8 cellular contexts compared by ENCODE assay signal in genomic region chr10:102835007-102835482, GRCh38. TPM values are rescaled to one million over a fixed set of nuclear protein-coding genes. Genes with fewer than 3 reads are reported as not detected.
DNase-seq lines count a peak whose midpoint lies in the region; FAIRE-seq and TF ChIP-seq lines count a peak whose summit lies in the region.

No MANE protein-coding gene starts in this region.

- TF ChIP-seq CTCF in Caco-2 (IDR thresholded peaks at IDR 0.05; ENCODE audit: insufficient read depth in 1 of 2, low read depth in 1 of 2, low read length in 1 of 2, severe bottlenecking in 1 of 2, unreplicated experiment in 1 of 2) (peak; percentile 88 to 91), HFFc6 (IDR thresholded peaks at IDR 0.05) (peak; percentile 92), cardiac fibroblast (IDR thresholded peaks at IDR 0.05; ENCODE audit: low read depth, low read length) (peak; percentile 82), kidney (IDR thresholded peaks at IDR 0.05; ENCODE audit: borderline replicate concordance, extremely low read depth, insufficient read depth) (peak; percentile 84)

- no peaks in the 10 kb centered on the region for H3K36me3 ChIP-seq in Caco-2 (ENCODE audit: control insufficient read depth, insufficient read depth, low read length)
- H3K36me3 ChIP-seq in kidney (ENCODE audit: control insufficient read depth in 1 of 2, insufficient read depth in 2 of 2, low read length in 2 of 2): peaks cover 0 to 3% of the 10 kb centered on the region in 2 donors

- H3K9me3 ChIP-seq in Caco-2 (peaks cover 32% of the 10 kb centered on the region), kidney (ENCODE audit: control insufficient read depth in 1 of 2, low read length in 2 of 2) (peaks cover 4 to 5% of the 10 kb centered on the region in 2 donors)

- H3K4me1 ChIP-seq in Caco-2 (peaks cover 14% of the 10 kb centered on the region; the same call in 1 of the 2 replicates), kidney (ENCODE audit: control insufficient read depth in 1 of 2, insufficient read depth in 1 of 2, low read depth in 1 of 2, low read length in 2 of 2) (peaks cover 0 to 9% of the 10 kb centered on the region in 2 donors)

- CTCF ChIA-PET in Caco-2 (lab: Charles Lee): interaction anchor here (0.6 to 1.9 kb wide), 8 partner anchors 11 to 134 kb away, joined by 3 to 19 read pairs (median 5); partner anchors contain the start of gene CNNM2

- BruUV-seq in Caco-2 (replicated peaks; lab: Mats Ljungman, UMichigan): no TSS peak

- H3K27me3 Mint-ChIP-seq in Caco-2 (ENCODE audit: insufficient read depth, unreplicated experiment) (no peaks in the 10 kb centered on the region), HFFc6 (ENCODE audit: insufficient read depth) (peaks cover 22% of the 10 kb centered on the region)

- H3K9ac ChIP-seq in kidney (ENCODE audit: low read length in 2 of 2): peak overlapping the region in 1 of 2 donors; percentile 6

- H3K27ac ChIP-seq in kidney (ENCODE audit: low read depth in 2 of 2, low read length in 2 of 2): no peak overlapping the region

- POLR2A ChIA-PET in Caco-2 (lab: Charles Lee): no interaction called here

- H3K4me3 ChIP-seq in Caco-2 (ENCODE audit: low read depth, low read length): no peak overlapping the region
- H3K4me3 ChIP-seq in cardiac fibroblast (replicated peaks in 1 of 2; ENCODE audit: low read depth in 2 of 2, low read length in 2 of 2): no peak overlapping the region
- peak overlapping the region; percentile 19 to 56 for H3K4me3 ChIP-seq in kidney (ENCODE audit: low read length in 2 of 2)

- peak; percentile 82 to 84 for DNase-seq in Caco-2
- peak; percentile 58 for DNase-seq in HFFc6
- peak; percentile 64 for DNase-seq in NCI-H2227 treated with DMSO at 0.1 percent for 48 hours (lab: John Stamatoyannopoulos, UW)
- DNase-seq in activated CD4-positive, CD25-positive, alpha-beta regulatory T cell treated with anti-CD3 and anti-CD28 coated beads, Interleukin-2, amount 50 U/mL, for 16 hours (ENCODE audit: low read depth, low spot score): peak; percentile 47
- DNase-seq in cardiac fibroblast (ENCODE audit: low read depth in 2 of 2): peak; percentile 83 to 86
- DNase-seq in kidney: peak; percentile 74
- peak; percentile 66 for DNase-seq in stimulated activated CD4-positive, alpha-beta T cell treated with anti-CD3 and anti-CD28 coated beads, Interleukin-2, amount 100 ng/mL, for 4 hours (ENCODE audit: low read depth)
- no peak for DNase-seq in cortex of kidney (lab: John Stamatoyannopoulos, UW)

- FAIRE-seq in kidney (lab: Jason Lieb, UNC): no peak

- H3K27me3 ChIP-seq in Caco-2 (replicated peaks; ENCODE audit: control insufficient read depth, insufficient read depth, low read length): no peaks in the 10 kb centered on the region

- H3K4me1 Mint-ChIP-seq in Caco-2 (ENCODE audit: low read depth, unreplicated experiment) (peaks cover 16% of the 10 kb centered on the region), HFFc6 (ENCODE audit: low read depth) (peaks cover 20% of the 10 kb centered on the region)

- intact Hi-C loops in Caco-2 (cut with micrococcal nuclease; ENCODE audit: unreplicated experiment): loop anchor here (1.0 to 10.0 kb wide), 6 partner anchors 34 to 410 kb away; partner anchors contain the start of genes AS3MT and RPEL1
- intact Hi-C loops in kidney (cut with DNase I): no loop called here

- peaks cover 15% of the 10 kb centered on the region for H3K9me3 Mint-ChIP-seq in Caco-2 (ENCODE audit: unreplicated experiment)
- H3K9me3 Mint-ChIP-seq in HFFc6: peaks cover 23% of the 10 kb centered on the region

- H3K27ac Mint-ChIP-seq in Caco-2 (ENCODE audit: unreplicated experiment): no peak overlapping the region
- H3K27ac Mint-ChIP-seq in HFFc6: no peak overlapping the region

- H3K4me3 Mint-ChIP-seq in Caco-2 (ENCODE audit: unreplicated experiment) (no peak overlapping the region), HFFc6 (no peak overlapping the region)

- H3K36me3 Mint-ChIP-seq in Caco-2 (ENCODE audit: insufficient read depth, unreplicated experiment): peaks cover 7% of the 10 kb centered on the region
- peaks cover 21% of the 10 kb centered on the region for H3K36me3 Mint-ChIP-seq in HFFc6 (ENCODE audit: low read depth)

RNA-seq across cellular contexts. Expression of gene CYP17A1, which starts 2.2 kb away (rescaled TPM):
- total RNA-seq in Caco-2 (2022) (not detected in 2 replicates), kidney (3.3 TPM)
- total RNA-seq in HFFc6 (2021; fragmentation: NEBNext Ultra II Directional; extraction: Animal tissue kit (Norgen Biotek cat#: 25700)): not detected
- polyA plus RNA-seq in kidney (ENCODE audit: insufficient read depth, low read depth, low replicate concordance): 11.6 TPM

RNA-seq across cellular contexts. Expression of gene BORCS7, which starts 19.0 kb away (rescaled TPM):
- total RNA-seq in Caco-2 (2022) (12.3 and 12.6 TPM in 2 replicates), kidney (24.6 TPM)
- 10 to 100 TPM; 11.5 to 18.1 (median 13.5) TPM for total RNA-seq in HFFc6 (2021; fragmentation: NEBNext Ultra II Directional; extraction: Animal tissue kit (Norgen Biotek cat#: 25700))
- polyA plus RNA-seq in kidney (ENCODE audit: insufficient read depth, low read depth, low replicate concordance): 34.8 TPM

RNA-seq across cellular contexts. Expression of gene AS3MT, which starts 34.2 kb away (rescaled TPM):
- total RNA-seq in Caco-2 (2022) (6.4 and 8.6 TPM in 2 replicates), kidney (2.0 TPM)
- 1 to 10 TPM; 2.4 to 3.9 (median 2.9) TPM for total RNA-seq in HFFc6 (2021; fragmentation: NEBNext Ultra II Directional; extraction: Animal tissue kit (Norgen Biotek cat#: 25700))
- polyA plus RNA-seq in kidney (ENCODE audit: insufficient read depth, low read depth, low replicate concordance): 36.7 TPM

Comparison
In these comparisons a context has a peak if more than half of its experiments do, and no peak if none do; other contexts are left out.
1. H3K4me3 ChIP-seq: peak in kidney (2 of 2); none in Caco-2 (single experiment) and cardiac fibroblast (0 of 2).
2. Peak in every context shown above with its lines, with median percentiles within 50 percentile points of each other: CTCF ChIP-seq.